12 cellular contexts compared by ENCODE assay signal in genomic region chr2:84481702-84482101, GRCh38. TPM values are rescaled to one million over a fixed set of nuclear protein-coding genes. Genes with fewer than 3 reads are reported as not detected.
DNase-seq lines count a peak whose midpoint lies in the region; ATAC-seq, FAIRE-seq and TF ChIP-seq lines count a peak whose summit lies in the region.
"Had no signal": no experiment of that assay in that cellular context is flagged by ENCODE, and none has a peak within 500 bp of the region (broad histone marks: within the 10 kb centered on the region; RNA-seq: fewer than 3 reads in every experiment).

No MANE protein-coding gene starts in this region.

- peaks cover 16% of the 10 kb centered on the region for H3F3A ChIP-seq in GM23248 (ENCODE audit: insufficient read depth)

- H3K9me3 ChIP-seq in GM23248 (ENCODE audit: low read depth) (peaks cover 3% of the 10 kb centered on the region), T-helper 17 cell (ENCODE audit: control insufficient read depth, low read length, poor library complexity, severe bottlenecking) (peaks cover 1% of the 10 kb centered on the region)

- ATAC-seq in T-helper 17 cell (peak; percentile 40), GM18520 (IDR thresholded peaks at IDR 0.05; ENCODE audit: unreplicated experiment) (no peak)

- H3K36me3 Mint-ChIP-seq in T-helper 17 cell (ENCODE audit: low read depth) (peaks cover 8% of the 10 kb centered on the region), neural crest cell (ENCODE audit: low read depth) (peaks cover 11% of the 10 kb centered on the region)

- in situ Hi-C loops in GM23248 (cut with MboI): loop anchor here (25.0 kb wide), 1 partner anchor 806 kb away; no protein-coding TSS in a partner anchor

- peak; percentile 36 for FAIRE-seq in bronchial epithelial cell (lab: Jason Lieb, UNC)
- FAIRE-seq: G401.6 had no signal

- H3K9ac ChIP-seq in GM23248: peak overlapping the region; percentile 59

- no peaks in the 10 kb centered on the region for H3K79me2 ChIP-seq in GM23248 (ENCODE audit: insufficient read depth)

- H3K4me3 Mint-ChIP-seq in T-helper 17 cell (peak overlapping the region; percentile 3), neural crest cell (no peak overlapping the region)

- H2AFZ ChIP-seq in GM23248: peak overlapping the region; percentile 79

- peak overlapping the region; percentile 43 for H3K4me2 ChIP-seq in GM23248 (ENCODE audit: unreplicated experiment)

- WGBS in GM23248 (ENCODE audit: low coverage in 1 of 2, low lambda C conversion rate in 2 of 2, missing lambda C conversion rate in 2 of 2), 2 experiments: 9% methylated on average over 5 of the region's 5 CpGs

- peaks cover 8% of the 10 kb centered on the region for H3K9me3 Mint-ChIP-seq in neural crest cell

- TF ChIP-seq CTCF in bronchial epithelial cell (IDR thresholded peaks at IDR 0.05; ENCODE audit: insufficient read depth, low read length, severe bottlenecking) (no peak), neural crest cell (conservative IDR thresholded peaks at IDR 0.05) (no peak)

- H3K27ac ChIP-seq in GM23248: peak overlapping the region; percentile 82

- H3K27me3 Mint-ChIP-seq in T-helper 17 cell (no peaks in the 10 kb centered on the region), neural crest cell (ENCODE audit: low read depth) (no peaks in the 10 kb centered on the region)

- H3K36me3 ChIP-seq in GM23248 (ENCODE audit: low read depth) (no peaks in the 10 kb centered on the region), bronchial epithelial cell (ENCODE audit: control insufficient read depth, insufficient read depth, low read length) (no peaks in the 10 kb centered on the region)

- DNase-seq in GM23248: peak; percentile 92
- no peak for DNase-seq in T-helper 17 cell
- peak; percentile 39 for DNase-seq in bronchial epithelial cell (ENCODE audit: low read depth)
- no peak for DNase-seq in neural crest cell (ENCODE audit: low read depth, low spot score)
- no peak for DNase-seq in NCI-H2081 treated with DMSO at 0.1 percent for 48 hours (lab: John Stamatoyannopoulos, UW)
- no peak for DNase-seq in DMS114 treated with DMSO at 0.1 percent for 48 hours (lab: John Stamatoyannopoulos, UW; ENCODE audit: unreplicated experiment)
- DNase-seq in NCI-H1930 (lab: John Stamatoyannopoulos, UW): no peak
- DNase-seq: aorta, glutamatergic neuron, NCI-H774 had no signal

- H3K27ac Mint-ChIP-seq in T-helper 17 cell: peak overlapping the region; percentile 56
- H3K27ac Mint-ChIP-seq in neural crest cell (ENCODE audit: unreplicated experiment): peak overlapping the region; percentile 47

- H3K4me3 ChIP-seq in GM23248 (no peak overlapping the region), bronchial epithelial cell (ENCODE audit: low read depth, low read length) (no peak overlapping the region)

- H3K9me2 ChIP-seq in GM23248 (ENCODE audit: insufficient read depth): no peaks in the 10 kb centered on the region

- no peaks in the 10 kb centered on the region for H4K20me1 ChIP-seq in GM23248 (ENCODE audit: insufficient read depth)

- H3K4me1 Mint-ChIP-seq in T-helper 17 cell: peaks cover 12% of the 10 kb centered on the region
- no peaks in the 10 kb centered on the region for H3K4me1 Mint-ChIP-seq in neural crest cell

- H3K27me3 ChIP-seq in GM23248 (replicated peaks; ENCODE audit: insufficient read depth) (no peaks in the 10 kb centered on the region), bronchial epithelial cell (ENCODE audit: control insufficient read depth, insufficient read depth, low read length) (no peaks in the 10 kb centered on the region)

- H3K4me1 ChIP-seq in GM23248 (ENCODE audit: insufficient read depth): peaks cover 19% of the 10 kb centered on the region

RNA-seq across cellular contexts. Expression of gene SUCLG1, which starts 22.6 kb away (rescaled TPM):
- total RNA-seq in GM23248 (2014; rRNA removed; shearing (Covaris generic)): 43.1 and 50.4 TPM in 2 replicates
- polyA plus RNA-seq in GM23248 (2016; fragmentation: Nextera tagmentation; extraction: Ambion mirVana): 80.2 and 92.1 TPM in 2 replicates
- 10 to 100 TPM; 45.8 to 51.1 TPM for total RNA-seq in T-helper 17 cell
- 24.6 and 27.9 TPM in 2 replicates for total RNA-seq in bronchial epithelial cell
- 51.5 and 52.7 TPM in 2 replicates for total RNA-seq in neural crest cell

RNA-seq across cellular contexts. Expression of gene DNAH6, which starts 34.6 kb away (rescaled TPM):
- total RNA-seq in GM23248 (2014; rRNA removed; shearing (Covaris generic)): 0.11 TPM in 1 of 2 replicates, not detected in the other
- not detected in 2 replicates for polyA plus RNA-seq in GM23248 (2016; fragmentation: Nextera tagmentation; extraction: Ambion mirVana)
- 1 to 10 TPM in 1 of 2 donors, under 1 TPM in 1; 0.52 to 1.0 TPM for total RNA-seq in T-helper 17 cell
- under 0.01 TPM in 2 replicates for total RNA-seq in bronchial epithelial cell
- 2.3 and 2.8 TPM in 2 replicates for total RNA-seq in neural crest cell

Comparison
In these comparisons a context has a peak if more than half of its experiments do, and no peak if none do; other contexts are left out.
1. DNase-seq: peak in GM23248 (single experiment) and bronchial epithelial cell (single experiment); none in T-helper 17 cell (0 of 3), neural crest cell (single experiment), NCI-H2081 treated with DMSO at 0.1 percent for 48 hours (single experiment), DMS114 treated with DMSO at 0.1 percent for 48 hours (single experiment) and NCI-H1930 (0 of 2).